ENCODE assay signal across 17 cellular contexts in the genomic region with DNA sequence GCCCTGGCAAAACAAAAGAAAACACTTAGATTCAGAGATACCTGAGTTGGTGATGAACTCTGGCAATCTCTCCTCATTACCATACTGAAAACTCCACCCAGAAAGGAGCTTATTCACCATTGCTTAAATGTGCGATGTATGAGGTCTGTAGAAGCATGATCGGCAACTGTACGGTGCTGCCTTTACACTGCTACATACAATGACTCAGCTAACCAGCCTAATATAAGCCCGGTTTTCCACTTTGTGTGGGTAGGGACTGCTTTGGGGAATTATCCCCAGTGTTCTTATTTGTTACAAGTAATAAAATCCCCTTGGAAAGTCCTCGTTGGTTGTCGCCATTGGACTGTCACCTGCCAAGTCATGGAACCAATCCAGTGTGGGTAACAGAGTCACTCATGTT. TPM values are rescaled to one million over a fixed set of nuclear protein-coding genes. Genes with fewer than 3 reads are reported as not detected.
DNase-seq lines count a peak whose midpoint lies in the region; ATAC-seq and TF ChIP-seq lines count a peak whose summit lies in the region.
"Had no signal": no experiment of that assay in that cellular context is flagged by ENCODE, and none has a peak within 500 bp of the region (broad histone marks: within the 10 kb centered on the region; RNA-seq: fewer than 3 reads in every experiment).

No MANE protein-coding gene starts in this region.

- H3F3A ChIP-seq in GM23338 (replicated peaks; ENCODE audit: low read depth), result no peaks in the 10 kb centered on the region

- no peaks in the 10 kb centered on the region for H3K9me3 ChIP-seq in uterus

- no peaks in the 10 kb centered on the region for H3K27me3 Mint-ChIP-seq in activated naive CD4-positive, alpha-beta T cell treated with anti-CD3 and anti-CD28 coated beads for 36 hours (ENCODE audit: low read depth)
- H3K27me3 Mint-ChIP-seq in GM23338 (ENCODE audit: insufficient read depth, low read depth, poor library complexity), result peaks cover 6% of the 10 kb centered on the region
- H3K27me3 Mint-ChIP-seq in activated naive CD8-positive, alpha-beta T cell treated with anti-CD3 and anti-CD28 coated beads for 36 hours, result peaks cover 6% of the 10 kb centered on the region

- H3K4me1 Mint-ChIP-seq in activated naive CD4-positive, alpha-beta T cell treated with anti-CD3 and anti-CD28 coated beads for 36 hours (ENCODE audit: low read depth), result peaks cover 6% of the 10 kb centered on the region
- no peaks in the 10 kb centered on the region for H3K4me1 Mint-ChIP-seq in GM23338
- peaks cover 3% of the 10 kb centered on the region for H3K4me1 Mint-ChIP-seq in activated naive CD8-positive, alpha-beta T cell treated with anti-CD3 and anti-CD28 coated beads for 36 hours
- no peaks in the 10 kb centered on the region for H3K4me1 Mint-ChIP-seq in stimulated activated effector memory CD8-positive, alpha-beta T cell treated with anti-CD3 and anti-CD28 coated beads, Interleukin-12 subunit alpha, Interleukin-12 subunit beta, amount 100 ng/mL, for 72 hours

- no peaks in the 10 kb centered on the region for H3K36me3 Mint-ChIP-seq in activated naive CD4-positive, alpha-beta T cell treated with anti-CD3 and anti-CD28 coated beads for 36 hours (ENCODE audit: low read depth)
- no peaks in the 10 kb centered on the region for H3K36me3 Mint-ChIP-seq in GM23338 (ENCODE audit: low read depth)
- no peaks in the 10 kb centered on the region for H3K36me3 Mint-ChIP-seq in activated naive CD8-positive, alpha-beta T cell treated with anti-CD3 and anti-CD28 coated beads for 36 hours
- no peaks in the 10 kb centered on the region for H3K36me3 Mint-ChIP-seq in stimulated activated effector memory CD8-positive, alpha-beta T cell treated with anti-CD3 and anti-CD28 coated beads, Interleukin-12 subunit alpha, Interleukin-12 subunit beta, amount 100 ng/mL, for 72 hours

- no peaks in the 10 kb centered on the region for H3K36me3 ChIP-seq in GM23338 (ENCODE audit: insufficient read depth)
- H3K36me3 ChIP-seq in uterus, result no peaks in the 10 kb centered on the region

- no peak for ATAC-seq in GM23338
- peak; percentile 24 for ATAC-seq in stimulated activated effector memory CD8-positive, alpha-beta T cell treated with anti-CD3 and anti-CD28 coated beads, Interleukin-12 subunit alpha, Interleukin-12 subunit beta, amount 100 ng/mL, for 72 hours

- no peak overlapping the region for H3K4me3 ChIP-seq in GM23338
- no peak overlapping the region for H3K4me3 ChIP-seq in uterus
- H3K4me3 ChIP-seq: GM23248, SK-N-MC had no signal

- no peak overlapping the region for H3K4me3 Mint-ChIP-seq in activated naive CD4-positive, alpha-beta T cell treated with anti-CD3 and anti-CD28 coated beads for 36 hours
- no peak overlapping the region for H3K4me3 Mint-ChIP-seq in GM23338
- H3K4me3 Mint-ChIP-seq in activated naive CD8-positive, alpha-beta T cell treated with anti-CD3 and anti-CD28 coated beads for 36 hours, result no peak overlapping the region
- no peak overlapping the region for H3K4me3 Mint-ChIP-seq in stimulated activated effector memory CD8-positive, alpha-beta T cell treated with anti-CD3 and anti-CD28 coated beads, Interleukin-12 subunit alpha, Interleukin-12 subunit beta, amount 100 ng/mL, for 72 hours

- H3K9me2 ChIP-seq in GM23338 (ENCODE audit: insufficient read depth), result no peaks in the 10 kb centered on the region

- H4K20me1 ChIP-seq in GM23338 (replicated peaks; ENCODE audit: insufficient read depth), result no peaks in the 10 kb centered on the region

- H3K4me1 ChIP-seq in GM23338 (ENCODE audit: insufficient read depth) (no peaks in the 10 kb centered on the region), uterus (no peaks in the 10 kb centered on the region)

- H2AFZ ChIP-seq in GM23338, result peak overlapping the region; percentile 47
- H2AFZ ChIP-seq: GM23248 had no signal

- no peak for TF ChIP-seq POLR2A in uterus (IDR thresholded peaks at IDR 0.05)

- H3K27me3 ChIP-seq in GM23338 (ENCODE audit: insufficient read depth), result no peaks in the 10 kb centered on the region
- no peaks in the 10 kb centered on the region for H3K27me3 ChIP-seq in uterus

- H3K27ac Mint-ChIP-seq in activated naive CD4-positive, alpha-beta T cell treated with anti-CD3 and anti-CD28 coated beads for 36 hours, result no peak overlapping the region
- H3K27ac Mint-ChIP-seq in GM23338, result no peak overlapping the region
- no peak overlapping the region for H3K27ac Mint-ChIP-seq in activated naive CD8-positive, alpha-beta T cell treated with anti-CD3 and anti-CD28 coated beads for 36 hours
- H3K27ac Mint-ChIP-seq in stimulated activated effector memory CD8-positive, alpha-beta T cell treated with anti-CD3 and anti-CD28 coated beads, Interleukin-12 subunit alpha, Interleukin-12 subunit beta, amount 100 ng/mL, for 72 hours, result no peak overlapping the region

- CTCF ChIA-PET in activated naive CD4-positive, alpha-beta T cell treated with anti-CD3 and anti-CD28 coated beads for 36 hours (lab: Charles Lee), result interaction anchor here (0.6 kb wide), 1 partner anchor 45 kb away, joined by 4 read pairs; no protein-coding TSS in a partner anchor

- DNase-seq in activated naive CD4-positive, alpha-beta T cell treated with anti-CD3 and anti-CD28 coated beads for 36 hours, result peak; percentile 21
- DNase-seq in activated naive CD4-positive, alpha-beta T cell (lab: John Stamatoyannopoulos, UW), result no peak
- DNase-seq in GM23338 (ENCODE audit: low spot score) (no peak), uterus (no peak)
- DNase-seq in activated naive CD8-positive, alpha-beta T cell treated with anti-CD3 and anti-CD28 coated beads for 36 hours, result peak; percentile 8
- DNase-seq in stimulated activated effector memory CD8-positive, alpha-beta T cell treated with anti-CD3 and anti-CD28 coated beads, Interleukin-12 subunit alpha, Interleukin-12 subunit beta, amount 100 ng/mL, for 72 hours (ENCODE audit: low spot score in 2 of 2), result no peak
- DNase-seq in NK-92 treated with Interleukin-12 subunit alpha and Interleukin-12 subunit beta, amount 100 ng/mL, for 24 hours (lab: John Stamatoyannopoulos, UW), result no peak
- DNase-seq: ACHN, GDM1, GM23248, NCI-H1105 treated with DMSO at 0.1 percent for 48 hours, NCI-H1694, NCI-H510A, NCI-H748 treated with DMSO at 0.1 percent for 48 hours, OCI-M1, SHP77 had no signal

- H3K4me2 ChIP-seq in GM23338, result no peak overlapping the region

- no peaks in the 10 kb centered on the region for H3K79me2 ChIP-seq in GM23338 (replicated peaks; ENCODE audit: insufficient read depth)

- H3K27ac ChIP-seq in GM23338 (ENCODE audit: low read depth), result no peak overlapping the region
- no peak overlapping the region for H3K27ac ChIP-seq in uterus
- H3K27ac ChIP-seq: GM23248, SK-N-MC had no signal

- TF ChIP-seq CTCF in GM23338 (conservative IDR thresholded peaks at IDR 0.05; ENCODE audit: low read depth in 2 of 2) (no peak), uterus (IDR thresholded peaks at IDR 0.05) (no peak)

- intact Hi-C loops in activated naive CD4-positive, alpha-beta T cell treated with anti-CD3 and anti-CD28 coated beads for 36 hours (cut with micrococcal nuclease), result no loop called here
- intact Hi-C loops in uterus (cut with DNase I; ENCODE audit: low total_unique reads), result no loop called here

- H3K9me3 Mint-ChIP-seq in activated naive CD4-positive, alpha-beta T cell treated with anti-CD3 and anti-CD28 coated beads for 36 hours, result no peaks in the 10 kb centered on the region
- H3K9me3 Mint-ChIP-seq in GM23338, result no peaks in the 10 kb centered on the region
- H3K9me3 Mint-ChIP-seq in activated naive CD8-positive, alpha-beta T cell treated with anti-CD3 and anti-CD28 coated beads for 36 hours, result no peaks in the 10 kb centered on the region
- no peaks in the 10 kb centered on the region for H3K9me3 Mint-ChIP-seq in stimulated activated effector memory CD8-positive, alpha-beta T cell treated with anti-CD3 and anti-CD28 coated beads, Interleukin-12 subunit alpha, Interleukin-12 subunit beta, amount 100 ng/mL, for 72 hours

TF ChIP-seq in GM23338, 12 proteins besides CTCF, POLR2A, EP300 and RAD21 (continues in another document):
- no peak for TF ChIP-seq ZNF114 (CRISPR knock-in tag; IDR thresholded peaks at IDR 0.05)
- no peak for TF ChIP-seq EZH2phosphoT487 (IDR thresholded peaks at IDR 0.05; ENCODE audit: unreplicated experiment)
- TF ChIP-seq, protein P1, sequence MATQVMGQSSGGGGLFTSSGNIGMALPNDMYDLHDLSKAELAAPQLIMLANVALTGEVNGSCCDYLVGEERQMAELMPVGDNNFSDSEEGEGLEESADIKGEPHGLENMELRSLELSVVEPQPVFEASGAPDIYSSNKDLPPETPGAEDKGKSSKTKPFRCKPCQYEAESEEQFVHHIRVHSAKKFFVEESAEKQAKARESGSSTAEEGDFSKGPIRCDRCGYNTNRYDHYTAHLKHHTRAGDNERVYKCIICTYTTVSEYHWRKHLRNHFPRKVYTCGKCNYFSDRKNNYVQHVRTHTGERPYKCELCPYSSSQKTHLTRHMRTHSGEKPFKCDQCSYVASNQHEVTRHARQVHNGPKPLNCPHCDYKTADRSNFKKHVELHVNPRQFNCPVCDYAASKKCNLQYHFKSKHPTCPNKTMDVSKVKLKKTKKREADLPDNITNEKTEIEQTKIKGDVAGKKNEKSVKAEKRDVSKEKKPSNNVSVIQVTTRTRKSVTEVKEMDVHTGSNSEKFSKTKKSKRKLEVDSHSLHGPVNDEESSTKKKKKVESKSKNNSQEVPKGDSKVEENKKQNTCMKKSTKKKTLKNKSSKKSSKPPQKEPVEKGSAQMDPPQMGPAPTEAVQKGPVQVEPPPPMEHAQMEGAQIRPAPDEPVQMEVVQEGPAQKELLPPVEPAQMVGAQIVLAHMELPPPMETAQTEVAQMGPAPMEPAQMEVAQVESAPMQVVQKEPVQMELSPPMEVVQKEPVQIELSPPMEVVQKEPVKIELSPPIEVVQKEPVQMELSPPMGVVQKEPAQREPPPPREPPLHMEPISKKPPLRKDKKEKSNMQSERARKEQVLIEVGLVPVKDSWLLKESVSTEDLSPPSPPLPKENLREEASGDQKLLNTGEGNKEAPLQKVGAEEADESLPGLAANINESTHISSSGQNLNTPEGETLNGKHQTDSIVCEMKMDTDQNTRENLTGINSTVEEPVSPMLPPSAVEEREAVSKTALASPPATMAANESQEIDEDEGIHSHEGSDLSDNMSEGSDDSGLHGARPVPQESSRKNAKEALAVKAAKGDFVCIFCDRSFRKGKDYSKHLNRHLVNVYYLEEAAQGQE (IDR thresholded peaks at IDR 0.05; ENCODE audit: unreplicated experiment), result no peak

RNA-seq across cellular contexts. Expression of a gene that starts 23.6 kb away (rescaled TPM):
- 10 to 100 TPM; 64.0 to 70.1 TPM for total RNA-seq in activated naive CD4-positive, alpha-beta T cell treated with anti-CD3 and anti-CD28 coated beads for 36 hours
- 50.5 and 53.8 TPM in 2 replicates for total RNA-seq in GM23338 (2014; rRNA removed; shearing (Covaris generic))
- 14.4 and 18.0 TPM in 2 replicates for polyA plus RNA-seq in GM23338 (2016; fragmentation: Nextera tagmentation; extraction: Ambion mirVana)
- total RNA-seq in activated naive CD8-positive, alpha-beta T cell treated with anti-CD3 and anti-CD28 coated beads for 36 hours, result 10 to 100 TPM; 68.1 to 73.1 TPM
- 100 to 1,000 TPM in 2 of 4 donors, 10 to 100 TPM in 2; 62.5 to 118 (median 90.9) TPM for total RNA-seq in uterus

Comparison
In these comparisons a context has a peak if more than half of its experiments do, and no peak if none do; other contexts are left out.
1. DNase-seq: peak in activated naive CD4-positive, alpha-beta T cell treated with anti-CD3 and anti-CD28 coated beads for 36 hours (single experiment) and activated naive CD8-positive, alpha-beta T cell treated with anti-CD3 and anti-CD28 coated beads for 36 hours (single experiment); none in activated naive CD4-positive, alpha-beta T cell (0 of 4), GM23338 (single experiment), stimulated activated effector memory CD8-positive, alpha-beta T cell treated with anti-CD3 and anti-CD28 coated beads, Interleukin-12 subunit alpha, Interleukin-12 subunit beta, amount 100 ng/mL, for 72 hours (0 of 2), uterus (0 of 2) and NK-92 treated with Interleukin-12 subunit alpha and Interleukin-12 subunit beta, amount 100 ng/mL, for 24 hours (single experiment).